Comparison of ENCODE assay signal across 9 cellular contexts in genomic region chr19:43618921-43619261, GRCh38. TPM values are rescaled to one million over a fixed set of nuclear protein-coding genes. Genes with fewer than 3 reads are reported as not detected.
DNase-seq lines count a peak whose midpoint lies in the region; ATAC-seq and TF ChIP-seq lines count a peak whose summit lies in the region.
"Had no signal": no experiment of that assay in that cellular context is flagged by ENCODE, and none has a peak within 500 bp of the region (broad histone marks: within the 10 kb centered on the region; RNA-seq: fewer than 3 reads in every experiment).

No MANE protein-coding gene starts in this region.

- TSS peak; percentile 60 for BruUV-seq in A673 (replicated peaks; lab: Mats Ljungman, UMichigan)

- peak overlapping the region; percentile 96 to 99 for H3K4me3 Mint-ChIP-seq in activated T-cell treated with anti-CD3 and anti-CD28 coated beads, Interleukin-2, amount 50 U/mL, for 72 hours

- peak overlapping the region; percentile 60 for H3K4me3 ChIP-seq in A673 (ENCODE audit: low read depth, low read length, poor library complexity, severe bottlenecking)
- H3K4me3 ChIP-seq in gastroesophageal sphincter, result peak overlapping the region; percentile 58 to 85
- H3K4me3 ChIP-seq in trophoblast cell (ENCODE audit: low read depth, low read length), result peak overlapping the region; percentile 76

- peaks cover 15% of the 10 kb centered on the region for H3K79me1 ChIP-seq in trophoblast cell (ENCODE audit: low read length)

- no peak overlapping the region for H3K23ac ChIP-seq in trophoblast cell (ENCODE audit: low read length)

- H2BK120ac ChIP-seq in trophoblast cell (ENCODE audit: insufficient read depth, low read length, poor library complexity), result peak overlapping the region; percentile 48

- H3K9ac ChIP-seq in trophoblast cell (ENCODE audit: low read length), result peak overlapping the region; percentile 82

- CTCF ChIA-PET in A673 (lab: Charles Lee), result no interaction called here

- no peaks in the 10 kb centered on the region for H3K9me3 Mint-ChIP-seq in activated T-cell treated with anti-CD3 and anti-CD28 coated beads, Interleukin-2, amount 50 U/mL, for 72 hours

- peaks cover 0 to 3% of the 10 kb centered on the region in 2 donors for H3K36me3 Mint-ChIP-seq in activated T-cell treated with anti-CD3 and anti-CD28 coated beads, Interleukin-2, amount 50 U/mL, for 72 hours (ENCODE audit: insufficient read depth in 2 of 2)

- H2BK12ac ChIP-seq in trophoblast cell (ENCODE audit: low read length), result no peak overlapping the region

- in situ Hi-C loops in KBM-7 (cut with MboI; ENCODE audit: low pct_unique_long_range_greater_than_20kb, low sequenced_read_pairs), result no loop called here

- H3K27ac Mint-ChIP-seq in activated T-cell treated with anti-CD3 and anti-CD28 coated beads, Interleukin-2, amount 50 U/mL, for 72 hours, result peak overlapping the region; percentile 99

- TF ChIP-seq POLR2A in gastroesophageal sphincter (IDR thresholded peaks at IDR 0.05), result no peak

- no peak for TF ChIP-seq CTCF in A673 (conservative IDR thresholded peaks at IDR 0.05; ENCODE audit: low read depth, low read length)
- TF ChIP-seq CTCF in gastroesophageal sphincter (IDR thresholded peaks at IDR 0.05), result no peak

- ATAC-seq in GM18511 (IDR thresholded peaks at IDR 0.05; ENCODE audit: unreplicated experiment), result peak; percentile 44
- ATAC-seq in HG03064 (IDR thresholded peaks at IDR 0.05; ENCODE audit: low read depth, unreplicated experiment), result peak; percentile 11
- peak; percentile 35 to 36 for ATAC-seq in activated T-cell treated with anti-CD3 and anti-CD28 coated beads, Interleukin-2, amount 50 U/mL, for 72 hours (replicated peaks in 1 of 2)
- no peak for ATAC-seq in gastroesophageal sphincter

- H2AFZ ChIP-seq in trophoblast cell (ENCODE audit: insufficient read depth, low read length, poor library complexity), result peak overlapping the region; percentile 62

- TF ChIP-seq EP300 in gastroesophageal sphincter (IDR thresholded peaks at IDR 0.05), result no peak

- intact Hi-C loops in A673 (cut with micrococcal nuclease; ENCODE audit: unreplicated experiment), result loop anchor here (1.0 kb wide), 1 partner anchor 23 kb away; the partner anchor contains the start of genes IRGQ and ZNF576

- H3K36me3 ChIP-seq in A673 (ENCODE audit: insufficient read depth, low read length, poor library complexity, severe bottlenecking) (no peaks in the 10 kb centered on the region), gastroesophageal sphincter (peaks cover 0 to 10% of the 10 kb centered on the region in 2 donors), trophoblast cell (ENCODE audit: control insufficient read depth in 1 of 2, insufficient read depth in 2 of 2, low read length in 2 of 2) (peaks cover 3 to 4% of the 10 kb centered on the region in 2 experiments)

- H2BK5ac ChIP-seq in trophoblast cell (ENCODE audit: low read depth, low read length, poor library complexity), result peak overlapping the region; percentile 90

- H2AK5ac ChIP-seq in trophoblast cell (ENCODE audit: low read length), result peak overlapping the region; percentile 73

- peaks cover 9% of the 10 kb centered on the region for H3K4me1 ChIP-seq in A673 (ENCODE audit: insufficient read depth, low read length, poor library complexity, severe bottlenecking)
- H3K4me1 ChIP-seq in gastroesophageal sphincter, result peaks cover 0 to 46% (median 5%) of the 10 kb centered on the region in 3 donors
- peaks cover 7 to 9% of the 10 kb centered on the region in 2 experiments for H3K4me1 ChIP-seq in trophoblast cell (ENCODE audit: control insufficient read depth in 1 of 2, insufficient read depth in 2 of 2, low read length in 2 of 2)

- H3K79me2 ChIP-seq in trophoblast cell (ENCODE audit: control insufficient read depth, insufficient read depth, low read length, poor library complexity), result peaks cover 9% of the 10 kb centered on the region

- H3K27ac ChIP-seq in A673 (ENCODE audit: low read depth, low read length, poor library complexity, severe bottlenecking) (peak overlapping the region; percentile 96), gastroesophageal sphincter (peak overlapping the region; percentile 79 to 99 (median 98)), trophoblast cell (ENCODE audit: low read depth, low read length) (peak overlapping the region; percentile 78)

- peak overlapping the region; percentile 60 for H3K4me2 ChIP-seq in trophoblast cell (ENCODE audit: low read length)

- peak overlapping the region; percentile 88 for H3K18ac ChIP-seq in trophoblast cell (ENCODE audit: low read length)

- WGBS in gastroesophageal sphincter (ENCODE audit: low coverage in 1 of 2), 2 donors, result 0% methylated on average over 2 to 3 of the region's 14 CpGs
- no CpG with 5 or more reads among the region's 14 CpGs for WGBS in trophoblast cell (ENCODE audit: extremely low coverage, insufficient coverage, insufficient read length)

- DNase-seq in A673 (ENCODE audit: low spot score), result peak; percentile 84
- DNase-seq in NCI-H510A (lab: John Stamatoyannopoulos, UW), result peak; percentile 50
- peak; percentile 50 to 58 for DNase-seq in activated T-cell treated with anti-CD3 and anti-CD28 coated beads, Interleukin-2, amount 50 U/mL, for 72 hours
- DNase-seq in trophoblast cell, result no peak
- no peak for DNase-seq in KBM-7

- peak overlapping the region; percentile 64 for H3K4ac ChIP-seq in trophoblast cell (ENCODE audit: low read depth, low read length)

- no peaks in the 10 kb centered on the region for H3K9me3 ChIP-seq in A673 (ENCODE audit: low read depth, low read length, poor library complexity, severe bottlenecking)
- H3K9me3 ChIP-seq in gastroesophageal sphincter, result no peaks in the 10 kb centered on the region
- peaks cover 2% of the 10 kb centered on the region for H3K9me3 ChIP-seq in trophoblast cell (ENCODE audit: insufficient read depth, low read depth, low read length)

- no peaks in the 10 kb centered on the region for H3K27me3 Mint-ChIP-seq in activated T-cell treated with anti-CD3 and anti-CD28 coated beads, Interleukin-2, amount 50 U/mL, for 72 hours (ENCODE audit: low read depth)

- peak overlapping the region; percentile 93 for H3K14ac ChIP-seq in trophoblast cell (ENCODE audit: low read length)

- H3K27me3 ChIP-seq in A673 (replicated peaks; ENCODE audit: insufficient read depth, low read depth, low read length, poor library complexity), result no peaks in the 10 kb centered on the region
- no peaks in the 10 kb centered on the region for H3K27me3 ChIP-seq in gastroesophageal sphincter
- H3K27me3 ChIP-seq in trophoblast cell (ENCODE audit: insufficient read depth, low read length), result no peaks in the 10 kb centered on the region

- H4K8ac ChIP-seq in trophoblast cell (ENCODE audit: low read depth, low read length), result peak overlapping the region; percentile 99

- peak overlapping the region; percentile 87 for H4K91ac ChIP-seq in trophoblast cell (ENCODE audit: low read depth, low read length)

- POLR2A ChIA-PET in A673 (lab: Charles Lee; ENCODE audit: low non-redundant PET), result no interaction called here

- H3K4me1 Mint-ChIP-seq in activated T-cell treated with anti-CD3 and anti-CD28 coated beads, Interleukin-2, amount 50 U/mL, for 72 hours (ENCODE audit: low read depth), result peaks cover 20% of the 10 kb centered on the region

- H4K12ac ChIP-seq in trophoblast cell (ENCODE audit: low read depth, low read length), result peak overlapping the region; percentile 75

RNA-seq across cellular contexts. Expression of gene ZNF428, which starts 0.5 kb away (rescaled TPM):
- total RNA-seq in A673 (2021), result 65.7 and 72.4 TPM in 2 replicates
- 10 to 100 TPM; 17.2 to 25.6 TPM for total RNA-seq in activated T-cell treated with anti-CD3 and anti-CD28 coated beads, Interleukin-2, amount 50 U/mL, for 72 hours
- total RNA-seq in gastroesophageal sphincter, result 10 to 100 TPM; 33.9 to 54.1 (median 45.0) TPM
- 14.9 and 15.3 TPM in 2 replicates for polyA plus RNA-seq in trophoblast cell (2013)

RNA-seq across cellular contexts. Expression of gene SRRM5, which starts 7.0 kb away (rescaled TPM):
- 0.62 and 0.66 TPM in 2 replicates for total RNA-seq in A673 (2021)
- 1 to 10 TPM; 1.1 to 1.7 TPM for total RNA-seq in activated T-cell treated with anti-CD3 and anti-CD28 coated beads, Interleukin-2, amount 50 U/mL, for 72 hours
- under 1 TPM in 1 of 4 donors, not detected in 3; 0.13 TPM for total RNA-seq in gastroesophageal sphincter
- 0.27 and 0.29 TPM in 2 replicates for polyA plus RNA-seq in trophoblast cell (2013)
- total RNA-seq: myocyte had no signal

RNA-seq across cellular contexts. Expression of gene CADM4, which starts 20.8 kb away (rescaled TPM):
- total RNA-seq in A673 (2021) (28.7 and 35.2 TPM in 2 replicates), gastroesophageal sphincter (10 to 100 TPM; 19.8 to 52.5 (median 31.6) TPM)
- total RNA-seq in activated T-cell treated with anti-CD3 and anti-CD28 coated beads, Interleukin-2, amount 50 U/mL, for 72 hours, result under 1 TPM; 0.28 to 0.74 TPM
- 5.5 and 5.8 TPM in 2 replicates for polyA plus RNA-seq in trophoblast cell (2013)

RNA-seq across cellular contexts. Expression of gene ZNF576, which starts 22.5 kb away (rescaled TPM):
- total RNA-seq in A673 (2021) (19.2 and 20.3 TPM in 2 replicates), gastroesophageal sphincter (10 to 100 TPM; 10.8 to 19.9 (median 14.2) TPM)
- total RNA-seq in activated T-cell treated with anti-CD3 and anti-CD28 coated beads, Interleukin-2, amount 50 U/mL, for 72 hours, result 10 to 100 TPM; 10.0 to 11.8 TPM
- polyA plus RNA-seq in trophoblast cell (2013), result 11.1 and 12.1 TPM in 2 replicates

RNA-seq across cellular contexts. Expression of gene IRGQ, which starts 23.0 kb away (rescaled TPM):
- total RNA-seq in A673 (2021) (34.1 and 37.7 TPM in 2 replicates), gastroesophageal sphincter (10 to 100 TPM; 25.5 to 38.5 (median 27.8) TPM)
- total RNA-seq in activated T-cell treated with anti-CD3 and anti-CD28 coated beads, Interleukin-2, amount 50 U/mL, for 72 hours, result 10 to 100 TPM; 13.6 to 16.6 TPM
- polyA plus RNA-seq in trophoblast cell (2013), result 12.5 and 12.7 TPM in 2 replicates

Comparison
In these comparisons a context has a peak if more than half of its experiments do, and no peak if none do; other contexts are left out.
1. DNase-seq: peak in A673 (single experiment), NCI-H510A (single experiment) and activated T-cell treated with anti-CD3 and anti-CD28 coated beads, Interleukin-2, amount 50 U/mL, for 72 hours (2 of 2); none in trophoblast cell (0 of 2) and KBM-7 (single experiment).
2. RNA of gene CADM4, which starts 20.8 kb away (total RNA-seq): 19.8 to 52.5 TPM in gastroesophageal sphincter and 28.7 to 35.2 TPM in A673; 0.28 to 0.74 TPM in activated T-cell treated with anti-CD3 and anti-CD28 coated beads, Interleukin-2, amount 50 U/mL, for 72 hours; every median in the first group is over 10 times any median in the second.
3. Peak in every context shown above with its lines, with median percentiles within 50 percentile points of each other: H3K27ac ChIP-seq and H3K4me3 ChIP-seq.